ENCODE assay signal across 18 cellular contexts in the genomic region with DNA sequence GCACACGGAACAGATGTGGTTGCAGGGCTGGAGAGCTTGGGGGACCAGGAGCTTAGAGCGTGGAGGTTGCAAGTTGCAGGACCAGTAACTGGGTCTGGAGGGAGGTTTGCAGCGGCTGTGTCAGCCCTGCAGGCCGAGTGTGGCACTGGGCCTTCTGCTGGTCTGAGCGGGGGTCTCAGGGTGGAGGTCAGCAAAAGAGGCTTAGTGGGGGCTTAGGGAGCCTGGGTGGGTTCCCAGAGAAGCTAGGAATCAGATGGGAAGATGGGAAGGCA. TPM values are rescaled to one million over a fixed set of nuclear protein-coding genes. Genes with fewer than 3 reads are reported as not detected.
A peak's percentile ranks its signal among the peaks of the same experiment; 100 is the strongest.
DNase-seq lines count a peak whose midpoint lies in the region; ATAC-seq, FAIRE-seq and TF ChIP-seq lines count a peak whose summit lies in the region.
"Had no signal": no experiment of that assay in that cellular context is flagged by ENCODE, and none has a peak within 500 bp of the region (broad histone marks: within the 10 kb centered on the region; RNA-seq: fewer than 3 reads in every experiment).

No MANE protein-coding gene starts in this region.

- peaks cover 90% of the 10 kb centered on the region for H4K20me1 ChIP-seq in BLaER1

- TF ChIP-seq CTCF in adrenal gland (IDR thresholded peaks at IDR 0.05) = no peak

- TF ChIP-seq POLR2A in GM12891 (IDR thresholded peaks at IDR 0.05; ENCODE audit: low read depth, low read length) (peak; percentile 12; the same call in 1 of the 2 replicates), adrenal gland (IDR thresholded peaks at IDR 0.05) (no peak)

- H3K9me3 ChIP-seq in BLaER1 = no peaks in the 10 kb centered on the region
- no peaks in the 10 kb centered on the region for H3K9me3 ChIP-seq in adrenal gland (replicated peaks in 1 of 3)
- H3K9me3 ChIP-seq: esophagus squamous epithelium, HAP-1, stomach had no signal

- no peak overlapping the region for H3K9ac ChIP-seq in BLaER1

- H3K27ac ChIP-seq in BLaER1 = no peak overlapping the region
- H3K27ac ChIP-seq in adrenal gland = peak overlapping the region in 4 of 5 donors; percentile 75 to 94 (median 88)
- H3K27ac ChIP-seq: esophagus squamous epithelium, stomach had no signal

- H3K4me3 ChIP-seq in BLaER1 (no peak overlapping the region), adrenal gland (no peak overlapping the region)
- H3K4me3 ChIP-seq: esophagus squamous epithelium, HAP-1, smooth muscle cell, stomach had no signal

- H3K4me2 ChIP-seq in BLaER1 = peak overlapping the region; percentile 17; the same call in 1 of the 2 replicates
- H3K4me2 ChIP-seq: smooth muscle cell had no signal

- H3K36me3 ChIP-seq in BLaER1 (peaks cover 51% of the 10 kb centered on the region), adrenal gland (replicated peaks in 1 of 2) (peaks cover 0 to 35% of the 10 kb centered on the region in 2 donors)

- DNase-seq in GM12891 (ENCODE audit: insufficient read length, low spot score) = no peak
- DNase-seq in adrenal gland = no peak
- no peak for DNase-seq in left lobe of liver (ENCODE audit: low spot score)
- DNase-seq in cerebellar cortex (ENCODE audit: low spot score) = no peak
- no peak for DNase-seq in RKO (ENCODE audit: low spot score)
- DNase-seq: esophagus squamous epithelium; kidney glomerular epithelial cell; NCI-H1417 treated with DMSO at 0.1 percent for 48 hours; NCI-H2107; NK-92 treated with Interleukin-12 subunit alpha and Interleukin-12 subunit beta, amount 100 ng/mL, for 24 hours had no signal

- FAIRE-seq in GM12891 (lab: Jason Lieb, UNC) = no peak

- H3K27me3 ChIP-seq in BLaER1 = peaks cover 13% of the 10 kb centered on the region
- H3K27me3 ChIP-seq in adrenal gland = peaks cover 7% of the 10 kb centered on the region

- H3K4me1 ChIP-seq in BLaER1 (peaks cover 27% of the 10 kb centered on the region), adrenal gland (replicated peaks in 1 of 2) (peaks cover 24 to 43% of the 10 kb centered on the region in 2 donors)

- intact Hi-C loops in adrenal gland (cut with DNase I) = no loop called here

- ATAC-seq in left lobe of liver = peak; percentile 10
- no peak for ATAC-seq in GM19351 (IDR thresholded peaks at IDR 0.05; ENCODE audit: unreplicated experiment)
- ATAC-seq in HG03439 (IDR thresholded peaks at IDR 0.05; ENCODE audit: unreplicated experiment) = no peak

- 53 to 70% (median 66%) methylated on average over 3 to 5 of the region's 5 CpGs for WGBS in adrenal gland, 4 donors

TF ChIP-seq in GM12891, 5 proteins besides CTCF, POLR2A, EP300 and RAD21:
- TF ChIP-seq POU2F2 (IDR thresholded peaks at IDR 0.05; ENCODE audit: low read depth, low read length) = no peak
- peak; percentile 49; the same call in 1 of the 2 replicates for TF ChIP-seq POLR2AphosphoS5 (IDR thresholded peaks at IDR 0.05; ENCODE audit: low read depth, low read length)
- no peak for TF ChIP-seq TAF1 (IDR thresholded peaks at IDR 0.05; ENCODE audit: low read depth, low read length)
- no peak for TF ChIP-seq SPI1 (IDR thresholded peaks at IDR 0.05; ENCODE audit: low read depth, low read length)

RNA-seq across cellular contexts. Expression of a gene that starts 5.8 kb away (rescaled TPM):
- 0.80 TPM for polyA plus RNA-seq in GM12891 (2012; ENCODE audit: low read depth, missing spikeins)
- 1 to 10 TPM in 7 of 8 donors, under 1 TPM in 1; 0.74 to 9.1 (median 7.6) TPM for total RNA-seq in adrenal gland
- 1 to 10 TPM in 2 of 3 donors, under 1 TPM in 1; 0.98 to 2.5 (median 1.1) TPM for polyA plus RNA-seq in adrenal gland
- total RNA-seq in left lobe of liver = 0.30 TPM

RNA-seq across cellular contexts. Expression of a gene that starts 11.5 kb away (rescaled TPM):
- 184 TPM for polyA plus RNA-seq in GM12891 (2012; ENCODE audit: low read depth, missing spikeins)
- total RNA-seq in adrenal gland (1,000 to 10,000 TPM in 1 of 8 donors, 100 to 1,000 TPM in 7; 705 to 1,372 (median 832) TPM), left lobe of liver (98.2 TPM)
- 1,000 to 10,000 TPM in 2 of 3 donors, 100 to 1,000 TPM in 1; 481 to 2,214 (median 1,591) TPM for polyA plus RNA-seq in adrenal gland

RNA-seq across cellular contexts. Expression of a gene that starts 40.1 kb away (rescaled TPM):
- polyA plus RNA-seq in GM12891 (2012; ENCODE audit: low read depth, missing spikeins) = 0.42 TPM
- total RNA-seq in adrenal gland = 1 to 10 TPM in 2 of 8 donors, under 1 TPM in 4, not detected in 2; 0.35 to 2.4 (median 0.80) TPM
- polyA plus RNA-seq in adrenal gland = 1 to 10 TPM in 2 of 3 donors, not detected in 1; 1.3 to 1.9 TPM
- total RNA-seq in left lobe of liver = 0.33 TPM
- total RNA-seq: NCI-H460, pulmonary artery endothelial cell, smooth muscle cell had no signal

RNA-seq across cellular contexts. Expression of a gene that starts 49.4 kb away (rescaled TPM):
- 33.5 TPM for polyA plus RNA-seq in GM12891 (2012; ENCODE audit: low read depth, missing spikeins)
- 10 to 100 TPM; 26.3 to 61.4 (median 40.6) TPM for total RNA-seq in adrenal gland
- polyA plus RNA-seq in adrenal gland = 100 to 1,000 TPM in 2 of 3 donors, 10 to 100 TPM in 1; 42.7 to 371 (median 178) TPM
- total RNA-seq in left lobe of liver = 51.8 TPM

RNA-seq across cellular contexts. Expression of a gene that starts 52.3 kb away (rescaled TPM):
- 23.2 TPM for polyA plus RNA-seq in GM12891 (2012; ENCODE audit: low read depth, missing spikeins)
- total RNA-seq in adrenal gland (10 to 100 TPM; 42.4 to 74.6 (median 59.6) TPM), left lobe of liver (53.5 TPM)
- 100 to 1,000 TPM in 2 of 3 donors, 10 to 100 TPM in 1; 22.2 to 151 (median 124) TPM for polyA plus RNA-seq in adrenal gland
